ENCODE assay signal across 11 cellular contexts in the genomic region with DNA sequence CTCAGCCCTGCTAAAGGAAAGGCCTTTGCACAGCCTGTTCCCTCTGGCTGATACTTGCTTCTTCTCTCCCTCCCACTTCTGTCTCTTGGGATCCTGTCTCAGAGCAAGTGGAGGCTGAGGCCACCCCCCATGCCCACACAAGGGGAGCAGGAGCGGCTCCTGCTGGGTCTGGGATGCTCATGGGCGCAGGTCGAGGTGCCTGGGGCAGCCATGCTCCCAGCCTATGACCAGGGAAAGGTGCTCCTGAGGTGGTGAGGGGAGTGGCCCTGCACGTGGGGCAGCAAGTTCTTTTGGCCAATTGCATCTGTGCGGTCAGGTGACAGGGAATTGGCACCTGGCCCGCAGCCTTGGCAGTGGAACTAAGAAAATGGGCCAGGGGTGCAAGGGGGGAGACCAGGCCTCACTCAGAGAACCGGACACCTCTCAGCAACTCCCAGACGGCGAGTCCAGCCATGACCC. TPM values are rescaled to one million over a fixed set of nuclear protein-coding genes. Genes with fewer than 3 reads are reported as not detected.
DNase-seq lines count a peak whose midpoint lies in the region; ATAC-seq, FAIRE-seq and TF ChIP-seq lines count a peak whose summit lies in the region.
"Had no signal": no experiment of that assay in that cellular context is flagged by ENCODE, and none has a peak within 500 bp of the region (broad histone marks: within the 10 kb centered on the region; RNA-seq: fewer than 3 reads in every experiment).

No MANE protein-coding gene starts in this region.

- no peak overlapping the region for H2BK5ac ChIP-seq in H1 (ENCODE audit: low read depth, low read length)

- POLR2A ChIA-PET in activated CD8-positive, alpha-beta T cell treated with anti-CD3 and anti-CD28 coated beads, Interleukin-2, amount 10 ng/mL, durations not matched to agents 7 days and 5 days (lab: Charles Lee): no interaction called here
- POLR2A ChIA-PET in activated CD8-positive, alpha-beta T cell treated with anti-CD3 and anti-CD28 coated beads for 36 hours (lab: Charles Lee): no interaction called here
- POLR2A ChIA-PET in H1 (lab: Charles Lee; ENCODE audit: partially characterized antibody): interaction anchor here (1.4 kb wide), 1 partner anchor 23 kb away, joined by 3 read pairs; no protein-coding TSS in a partner anchor

- peaks cover 24 to 53% (median 41%) of the 10 kb centered on the region in 4 experiments; a peak in 6 of 7 replicates for H3K27me3 ChIP-seq in H1 (replicated peaks in 1 of 4; ENCODE audit: control insufficient read depth in 3 of 4, extremely low read depth in 1 of 4, insufficient read depth in 3 of 4, low read length in 3 of 4)
- H3K27me3 ChIP-seq in tibial artery: peaks cover 4 to 32% of the 10 kb centered on the region in 2 donors
- H3K27me3 ChIP-seq: adrenal gland, Peyer's patch had no signal

- peaks cover 0 to 3% of the 10 kb centered on the region in 2 experiments for H4K20me1 ChIP-seq in H1 (replicated peaks in 1 of 2; ENCODE audit: control insufficient read depth in 1 of 2, insufficient read depth in 2 of 2, low read length in 2 of 2)

- H3K9me3 ChIP-seq in H1 (ENCODE audit: insufficient read depth in 2 of 2, low read depth in 1 of 2, low read length in 1 of 2): peaks cover 0 to 10% of the 10 kb centered on the region in 2 experiments; a peak in 1 of 4 replicates
- H3K9me3 ChIP-seq in kidney (ENCODE audit: control insufficient read depth in 1 of 2, low read length in 2 of 2): no peaks in the 10 kb centered on the region
- no peaks in the 10 kb centered on the region for H3K9me3 ChIP-seq in tibial artery
- H3K9me3 ChIP-seq: adrenal gland, Peyer's patch had no signal

- peaks cover 11% of the 10 kb centered on the region; the same call in 1 of the 2 replicates for H3K23me2 ChIP-seq in H1 (ENCODE audit: low read depth, low read length)

- H3K9ac ChIP-seq in H1 (replicated peaks in 1 of 4; ENCODE audit: extremely low read depth in 1 of 4, low read depth in 3 of 4, low read length in 3 of 4) (no peak overlapping the region), kidney (ENCODE audit: low read length in 2 of 2) (no peak overlapping the region)

- TF ChIP-seq RAD21 in H1 (IDR thresholded peaks at IDR 0.05 in 1 of 2, conservative IDR thresholded peaks at IDR 0.05 in 1 of 2; ENCODE audit: low read depth in 2 of 2, low read length in 2 of 2): no peak

- no peak for TF ChIP-seq CTCF in activated CD8-positive, alpha-beta T cell treated with anti-CD3 and anti-CD28 coated beads for 36 hours (IDR thresholded peaks at IDR 0.05)
- TF ChIP-seq CTCF in H1 (IDR thresholded peaks at IDR 0.05; ENCODE audit: control extremely low read depth in 1 of 3, insufficient read depth in 1 of 3, low read depth in 1 of 3, low read length in 3 of 3): no peak
- no peak for TF ChIP-seq CTCF in kidney (IDR thresholded peaks at IDR 0.05; ENCODE audit: borderline replicate concordance, extremely low read depth, insufficient read depth)
- TF ChIP-seq CTCF in tibial artery (IDR thresholded peaks at IDR 0.05): no peak

- H2BK20ac ChIP-seq in H1 (ENCODE audit: low read length): no peak overlapping the region

- H2AFZ ChIP-seq in H1 (ENCODE audit: low read length): no peak overlapping the region

- H3K14ac ChIP-seq in H1 (ENCODE audit: insufficient read length): no peak overlapping the region

- no peak overlapping the region for H4K5ac ChIP-seq in H1 (ENCODE audit: insufficient read length, low read depth, low read length)

- intact Hi-C loops in activated CD8-positive, alpha-beta T cell treated with anti-CD3 and anti-CD28 coated beads for 36 hours (cut with micrococcal nuclease): no loop called here
- intact Hi-C loops in kidney (cut with DNase I) (no loop called here), tibial artery (cut with DNase I; ENCODE audit: low total_unique reads) (no loop called here)

- no peak overlapping the region for H3K4ac ChIP-seq in H1 (replicated peaks; ENCODE audit: insufficient read length, low read depth, low read length)

- H3K18ac ChIP-seq in H1 (ENCODE audit: extremely low read depth, low read length): no peak overlapping the region

- no peak overlapping the region for H4K91ac ChIP-seq in H1 (replicated peaks; ENCODE audit: insufficient read length, low read length)

- H3K4me3 ChIP-seq in H1 (ENCODE audit: extremely low read depth in 1 of 4, insufficient read depth in 2 of 4, low read depth in 3 of 4, low read length in 4 of 4) (no peak overlapping the region), kidney (ENCODE audit: low read length in 2 of 2) (no peak overlapping the region), tibial artery (no peak overlapping the region)

- 90% methylated on average over 7 of the region's 9 CpGs; no CpG with 5 or more reads in 1 of the 2 experiments for WGBS in H1 (ENCODE audit: extremely low coverage in 1 of 2, insufficient coverage in 1 of 2, insufficient read length in 1 of 2, insufficient replicate concordance in 2 of 2, low coverage in 1 of 2, low lambda C conversion rate in 2 of 2, missing lambda C conversion rate in 1 of 2), 2 experiments

- peaks cover 23% of the 10 kb centered on the region for H3K4me1 Mint-ChIP-seq in activated CD8-positive, alpha-beta T cell treated with anti-CD3 and anti-CD28 coated beads, Interleukin-2, amount 10 ng/mL, durations not matched to agents 7 days and 5 days (ENCODE audit: low read depth)
- H3K4me1 Mint-ChIP-seq in activated CD8-positive, alpha-beta T cell treated with anti-CD3 and anti-CD28 coated beads for 36 hours (ENCODE audit: low read depth): peaks cover 8% of the 10 kb centered on the region
- peaks cover 42% of the 10 kb centered on the region for H3K4me1 Mint-ChIP-seq in stimulated activated memory B cell treated with anti-CD40 and anti-IgM and Interleukin-4, amounts not matched to agents 10 μg/mL and 1 μg/mL and 100 μg/mL, for 72 hours

- no peak overlapping the region for H2BK120ac ChIP-seq in H1 (replicated peaks; ENCODE audit: low read depth, low read length)

- no peaks in the 10 kb centered on the region for H3K36me3 Mint-ChIP-seq in activated CD8-positive, alpha-beta T cell treated with anti-CD3 and anti-CD28 coated beads, Interleukin-2, amount 10 ng/mL, durations not matched to agents 7 days and 5 days (ENCODE audit: low read depth)
- H3K36me3 Mint-ChIP-seq in activated CD8-positive, alpha-beta T cell treated with anti-CD3 and anti-CD28 coated beads for 36 hours (ENCODE audit: low read depth): no peaks in the 10 kb centered on the region
- no peaks in the 10 kb centered on the region for H3K36me3 Mint-ChIP-seq in stimulated activated memory B cell treated with anti-CD40 and anti-IgM and Interleukin-4, amounts not matched to agents 10 μg/mL and 1 μg/mL and 100 μg/mL, for 72 hours

- H3K4me3 Mint-ChIP-seq in activated CD8-positive, alpha-beta T cell treated with anti-CD3 and anti-CD28 coated beads, Interleukin-2, amount 10 ng/mL, durations not matched to agents 7 days and 5 days: peak overlapping the region; percentile 8
- no peak overlapping the region for H3K4me3 Mint-ChIP-seq in activated CD8-positive, alpha-beta T cell treated with anti-CD3 and anti-CD28 coated beads for 36 hours
- peak overlapping the region; percentile 23 for H3K4me3 Mint-ChIP-seq in stimulated activated memory B cell treated with anti-CD40 and anti-IgM and Interleukin-4, amounts not matched to agents 10 μg/mL and 1 μg/mL and 100 μg/mL, for 72 hours

- H3K27ac ChIP-seq in H1 (ENCODE audit: low read depth, low read length) (no peak overlapping the region), kidney (ENCODE audit: low read depth in 2 of 2, low read length in 2 of 2) (no peak overlapping the region), tibial artery (no peak overlapping the region)
- H3K27ac ChIP-seq: Peyer's patch had no signal

- H3K27me3 Mint-ChIP-seq in activated CD8-positive, alpha-beta T cell treated with anti-CD3 and anti-CD28 coated beads, Interleukin-2, amount 10 ng/mL, durations not matched to agents 7 days and 5 days (ENCODE audit: low read depth): peaks cover 8% of the 10 kb centered on the region
- peaks cover 10% of the 10 kb centered on the region for H3K27me3 Mint-ChIP-seq in activated CD8-positive, alpha-beta T cell treated with anti-CD3 and anti-CD28 coated beads for 36 hours
- H3K27me3 Mint-ChIP-seq in stimulated activated memory B cell treated with anti-CD40 and anti-IgM and Interleukin-4, amounts not matched to agents 10 μg/mL and 1 μg/mL and 100 μg/mL, for 72 hours: no peaks in the 10 kb centered on the region

- DNase-seq in activated CD8-positive, alpha-beta T cell treated with anti-CD3 and anti-CD28 coated beads, Interleukin-2, amount 10 ng/mL, durations not matched to agents 7 days and 5 days: no peak
- DNase-seq in activated CD8-positive, alpha-beta T cell treated with anti-CD3 and anti-CD28 coated beads for 36 hours: no peak
- peak; percentile 57 for DNase-seq in NCI-H2196 treated with DMSO at 0.1 percent for 48 hours (lab: John Stamatoyannopoulos, UW; ENCODE audit: unreplicated experiment)
- no peak for DNase-seq in H1 (ENCODE audit: low read depth in 1 of 2, low spot score in 2 of 2)
- no peak for DNase-seq in kidney
- DNase-seq in activated effector memory CD4-positive, alpha-beta T cell treated with anti-CD3 and anti-CD28 coated beads, Interleukin-2, amount 50 U/mL, for 16 hours: no peak
- DNase-seq in tibial artery: no peak
- DNase-seq: Peyer's patch, right cardiac atrium had no signal

- H3K4me1 ChIP-seq in H1 (replicated peaks in 1 of 4; ENCODE audit: control insufficient read depth in 3 of 4, insufficient read depth in 4 of 4, low read length in 3 of 4) (peaks cover 2 to 14% (median 9%) of the 10 kb centered on the region in 4 experiments; a peak in 6 of 7 replicates), kidney (ENCODE audit: control insufficient read depth in 1 of 2, insufficient read depth in 1 of 2, low read depth in 1 of 2, low read length in 2 of 2) (peaks cover 4 to 25% of the 10 kb centered on the region in 2 donors), tibial artery (peaks cover 0 to 54% (median 47%) of the 10 kb centered on the region in 4 donors)

- ATAC-seq in activated CD8-positive, alpha-beta T cell treated with anti-CD3 and anti-CD28 coated beads, Interleukin-2, amount 10 ng/mL, durations not matched to agents 7 days and 5 days: no peak
- ATAC-seq in activated CD8-positive, alpha-beta T cell treated with anti-CD3 and anti-CD28 coated beads for 36 hours: no peak
- no peak for ATAC-seq in stimulated activated memory B cell treated with anti-CD40 and anti-IgM and Interleukin-4, amounts not matched to agents 10 μg/mL and 1 μg/mL and 100 μg/mL, for 72 hours
- ATAC-seq: right cardiac atrium had no signal

- H3K36me3 ChIP-seq in H1 (ENCODE audit: control insufficient read depth in 2 of 4, insufficient read depth in 4 of 4, low read length in 3 of 4) (no peaks in the 10 kb centered on the region), kidney (ENCODE audit: control insufficient read depth in 1 of 2, insufficient read depth in 2 of 2, low read length in 2 of 2) (no peaks in the 10 kb centered on the region), tibial artery (no peaks in the 10 kb centered on the region)
- H3K36me3 ChIP-seq: adrenal gland, Peyer's patch had no signal

- no peak overlapping the region; the same call in 1 of the 2 replicates for H2BK12ac ChIP-seq in H1 (ENCODE audit: low read depth, low read length)

- no peak overlapping the region for H3K4me2 ChIP-seq in H1 (ENCODE audit: insufficient read depth in 1 of 2, low read depth in 2 of 2, low read length in 2 of 2)

- no peaks in the 10 kb centered on the region for H3K79me1 ChIP-seq in H1 (ENCODE audit: low read depth, low read length)

- H3K9me3 Mint-ChIP-seq in activated CD8-positive, alpha-beta T cell treated with anti-CD3 and anti-CD28 coated beads, Interleukin-2, amount 10 ng/mL, durations not matched to agents 7 days and 5 days (ENCODE audit: insufficient read depth): no peaks in the 10 kb centered on the region
- H3K9me3 Mint-ChIP-seq in activated CD8-positive, alpha-beta T cell treated with anti-CD3 and anti-CD28 coated beads for 36 hours: no peaks in the 10 kb centered on the region
- H3K9me3 Mint-ChIP-seq in stimulated activated memory B cell treated with anti-CD40 and anti-IgM and Interleukin-4, amounts not matched to agents 10 μg/mL and 1 μg/mL and 100 μg/mL, for 72 hours: no peaks in the 10 kb centered on the region

- no peak overlapping the region for H3K56ac ChIP-seq in H1 (replicated peaks; ENCODE audit: insufficient read length, low read depth, low read length)

- FAIRE-seq in H1 (lab: Jason Lieb, UNC) (no peak), kidney (lab: Jason Lieb, UNC) (no peak)

- CTCF ChIA-PET in activated CD8-positive, alpha-beta T cell treated with anti-CD3 and anti-CD28 coated beads, Interleukin-2, amount 10 ng/mL, durations not matched to agents 7 days and 5 days (lab: Charles Lee): interaction anchor here (0.8 to 1.6 kb wide), 3 partner anchors 17 to 59 kb away, joined by 3 to 4 read pairs (median 3); a partner anchor contains a TSS
- CTCF ChIA-PET in activated CD8-positive, alpha-beta T cell treated with anti-CD3 and anti-CD28 coated beads for 36 hours (lab: Charles Lee): interaction anchor here (1.0 to 6.1 kb wide), 4 partner anchors 17 to 73 kb away, joined by 3 to 44 read pairs (median 13); a partner anchor contains a TSS
- CTCF ChIA-PET in H1 (lab: Charles Lee; ENCODE audit: partially characterized antibody): interaction anchor here (0.5 to 4.7 kb wide), 3 partner anchors 9 to 128 kb away, joined by 4 to 30 read pairs (median 4); a partner anchor contains a TSS

- H3K27ac Mint-ChIP-seq in activated CD8-positive, alpha-beta T cell treated with anti-CD3 and anti-CD28 coated beads, Interleukin-2, amount 10 ng/mL, durations not matched to agents 7 days and 5 days: no peak overlapping the region
- no peak overlapping the region for H3K27ac Mint-ChIP-seq in activated CD8-positive, alpha-beta T cell treated with anti-CD3 and anti-CD28 coated beads for 36 hours
- no peak overlapping the region for H3K27ac Mint-ChIP-seq in stimulated activated memory B cell treated with anti-CD40 and anti-IgM and Interleukin-4, amounts not matched to agents 10 μg/mL and 1 μg/mL and 100 μg/mL, for 72 hours

- no peak overlapping the region; the same call in 1 of the 2 replicates for H2BK15ac ChIP-seq in H1 (ENCODE audit: low read length)

- no peak overlapping the region for H2AK5ac ChIP-seq in H1 (ENCODE audit: low read depth, low read length)

- H3K23ac ChIP-seq in H1 (ENCODE audit: insufficient read length): no peak overlapping the region

- H3K79me2 ChIP-seq in H1 (ENCODE audit: control insufficient read depth in 1 of 2, insufficient read depth in 2 of 2, low read length in 2 of 2): no peaks in the 10 kb centered on the region

- no peak for TF ChIP-seq EP300 in H1 (IDR thresholded peaks at IDR 0.05; ENCODE audit: borderline replicate concordance in 1 of 2, low read depth in 2 of 2, low read length in 2 of 2)

- TF ChIP-seq POLR2A in H1 (IDR thresholded peaks at IDR 0.05; ENCODE audit: control extremely low read depth in 1 of 2, low read depth in 2 of 2, low read length in 2 of 2): no peak

- peak overlapping the region; percentile 36; the same call in 1 of the 2 replicates for H4K8ac ChIP-seq in H1 (ENCODE audit: extremely low read depth, insufficient read depth, low read length)

RNA-seq across cellular contexts. Expression of a gene that starts 1.5 kb away (rescaled TPM):
- total RNA-seq in activated CD8-positive, alpha-beta T cell treated with anti-CD3 and anti-CD28 coated beads, Interleukin-2, amount 10 ng/mL, durations not matched to agents 7 days and 5 days: 10 to 100 TPM; 10.4 to 11.8 TPM
- 1 to 10 TPM; 5.9 to 6.2 TPM for total RNA-seq in activated CD8-positive, alpha-beta T cell treated with anti-CD3 and anti-CD28 coated beads for 36 hours
- 1.5 TPM in 2 replicates for total RNA-seq in H1 (2021; fragmentation: NEBNext Ultra II Directional; extraction: Animal tissue kit (Norgen Biotek cat#: 25700))
- polyA plus RNA-seq in H1 (2011; rRNA removed) (0.70 and 1.5 TPM in 2 replicates), kidney (ENCODE audit: insufficient read depth, low read depth, low replicate concordance) (11.4 TPM)
- 1.1 TPM for polyA plus RNA-seq in H1 (2011; cell fraction: cytosol; rRNA removed)
- 4.6 TPM for polyA plus RNA-seq in H1 (2011; cell fraction: nucleus; rRNA removed)
- 0.36 to 1.7 TPM (median 1.1 TPM) in 4 replicates for polyA plus RNA-seq in H1 (2012, experiment 1 of 2)
- 0.45 TPM for polyA plus RNA-seq in H1 (2012, experiment 2 of 2)
- 0.87 TPM for polyA plus RNA-seq in H1 (2013, experiment 1 of 2)
- polyA plus RNA-seq in H1 (2013, experiment 2 of 2): 0.96 TPM
- polyA minus RNA-seq in H1 (2011; rRNA and poly(A)+ RNA removed): 0.57 and 0.68 TPM in 2 replicates
- not detected for polyA minus RNA-seq in H1 (2011; cell fraction: cytosol; rRNA and poly(A)+ RNA removed)
- polyA minus RNA-seq in H1 (2011; cell fraction: nucleus; rRNA and poly(A)+ RNA removed): 1.00 TPM
- 18.3 TPM for total RNA-seq in kidney

RNA-seq across cellular contexts. Expression of a gene that starts 7.2 kb away (rescaled TPM):
- total RNA-seq in activated CD8-positive, alpha-beta T cell treated with anti-CD3 and anti-CD28 coated beads, Interleukin-2, amount 10 ng/mL, durations not matched to agents 7 days and 5 days: 1 to 10 TPM; 4.8 to 5.3 TPM
- total RNA-seq in activated CD8-positive, alpha-beta T cell treated with anti-CD3 and anti-CD28 coated beads for 36 hours: 1 to 10 TPM; 7.9 to 9.2 TPM
- total RNA-seq in H1 (2021; fragmentation: NEBNext Ultra II Directional; extraction: Animal tissue kit (Norgen Biotek cat#: 25700)): 15.6 and 20.3 TPM in 2 replicates
- polyA plus RNA-seq in H1 (2011; rRNA removed): 17.3 and 25.9 TPM in 2 replicates
- polyA plus RNA-seq in H1 (2011; cell fraction: cytosol; rRNA removed): 24.5 TPM
- polyA plus RNA-seq in H1 (2011; cell fraction: nucleus; rRNA removed): 83.3 TPM
- 13.2 to 20.0 TPM (median 18.2 TPM) in 4 replicates for polyA plus RNA-seq in H1 (2012, experiment 1 of 2)
- 15.2 TPM for polyA plus RNA-seq in H1 (2012, experiment 2 of 2)
- polyA plus RNA-seq in H1 (2013, experiment 1 of 2): 14.5 TPM
- polyA plus RNA-seq in H1 (2013, experiment 2 of 2): 11.9 TPM
- polyA minus RNA-seq in H1 (2011; rRNA and poly(A)+ RNA removed): 8.8 and 9.6 TPM in 2 replicates
- 11.2 TPM for polyA minus RNA-seq in H1 (2011; cell fraction: cytosol; rRNA and poly(A)+ RNA removed)
- 19.5 TPM for polyA minus RNA-seq in H1 (2011; cell fraction: nucleus; rRNA and poly(A)+ RNA removed)
- total RNA-seq in kidney: 15.9 TPM
- polyA plus RNA-seq in kidney (ENCODE audit: insufficient read depth, low read depth, low replicate concordance): 13.4 TPM

RNA-seq across cellular contexts. Expression of a gene that starts 17.6 kb away (rescaled TPM):
- 10 to 100 TPM; 71.4 to 75.9 TPM for total RNA-seq in activated CD8-positive, alpha-beta T cell treated with anti-CD3 and anti-CD28 coated beads, Interleukin-2, amount 10 ng/mL, durations not matched to agents 7 days and 5 days
- 10 to 100 TPM; 43.0 to 44.3 TPM for total RNA-seq in activated CD8-positive, alpha-beta T cell treated with anti-CD3 and anti-CD28 coated beads for 36 hours
- 21.2 and 26.4 TPM in 2 replicates for total RNA-seq in H1 (2021; fragmentation: NEBNext Ultra II Directional; extraction: Animal tissue kit (Norgen Biotek cat#: 25700))
- polyA plus RNA-seq in H1 (2011; rRNA removed) (11.2 and 18.8 TPM in 2 replicates), kidney (ENCODE audit: insufficient read depth, low read depth, low replicate concordance) (20.4 TPM)
- 11.2 TPM for polyA plus RNA-seq in H1 (2011; cell fraction: cytosol; rRNA removed)
- polyA plus RNA-seq in H1 (2011; cell fraction: nucleus; rRNA removed): 131 TPM
- polyA plus RNA-seq in H1 (2012, experiment 1 of 2): 13.3 to 28.3 TPM (median 25.5 TPM) in 4 replicates
- 14.3 TPM for polyA plus RNA-seq in H1 (2012, experiment 2 of 2)
- polyA plus RNA-seq in H1 (2013, experiment 1 of 2): 11.9 TPM
- polyA plus RNA-seq in H1 (2013, experiment 2 of 2): 11.8 TPM
- 6.1 and 7.2 TPM in 2 replicates for polyA minus RNA-seq in H1 (2011; rRNA and poly(A)+ RNA removed)
- polyA minus RNA-seq in H1 (2011; cell fraction: cytosol; rRNA and poly(A)+ RNA removed): 11.4 TPM
- 34.8 TPM for polyA minus RNA-seq in H1 (2011; cell fraction: nucleus; rRNA and poly(A)+ RNA removed)
- total RNA-seq in kidney: 43.8 TPM

RNA-seq across cellular contexts. Expression of a gene that starts 23.9 kb away (rescaled TPM):
- 10 to 100 TPM; 53.2 to 58.1 TPM for total RNA-seq in activated CD8-positive, alpha-beta T cell treated with anti-CD3 and anti-CD28 coated beads, Interleukin-2, amount 10 ng/mL, durations not matched to agents 7 days and 5 days
- 10 to 100 TPM; 44.8 to 47.2 TPM for total RNA-seq in activated CD8-positive, alpha-beta T cell treated with anti-CD3 and anti-CD28 coated beads for 36 hours
- total RNA-seq in H1 (2021; fragmentation: NEBNext Ultra II Directional; extraction: Animal tissue kit (Norgen Biotek cat#: 25700)): 23.5 and 24.7 TPM in 2 replicates
- polyA plus RNA-seq in H1 (2011; rRNA removed) (24.2 and 33.6 TPM in 2 replicates), kidney (ENCODE audit: insufficient read depth, low read depth, low replicate concordance) (19.2 TPM)
- polyA plus RNA-seq in H1 (2011; cell fraction: cytosol; rRNA removed): 23.5 TPM
- 176 TPM for polyA plus RNA-seq in H1 (2011; cell fraction: nucleus; rRNA removed)
- 18.5 to 28.4 TPM (median 26.1 TPM) in 4 replicates for polyA plus RNA-seq in H1 (2012, experiment 1 of 2)
- polyA plus RNA-seq in H1 (2012, experiment 2 of 2): 17.2 TPM
- polyA plus RNA-seq in H1 (2013, experiment 1 of 2): 14.6 TPM
- 13.0 TPM for polyA plus RNA-seq in H1 (2013, experiment 2 of 2)
- polyA minus RNA-seq in H1 (2011; rRNA and poly(A)+ RNA removed): 14.8 and 14.9 TPM in 2 replicates
- polyA minus RNA-seq in H1 (2011; cell fraction: cytosol; rRNA and poly(A)+ RNA removed): 13.8 TPM
- 34.9 TPM for polyA minus RNA-seq in H1 (2011; cell fraction: nucleus; rRNA and poly(A)+ RNA removed)
- 52.0 TPM for total RNA-seq in kidney

RNA-seq across cellular contexts. Expression of a gene that starts 38.8 kb away (rescaled TPM):
- 10 to 100 TPM; 48.4 to 49.9 TPM for total RNA-seq in activated CD8-positive, alpha-beta T cell treated with anti-CD3 and anti-CD28 coated beads, Interleukin-2, amount 10 ng/mL, durations not matched to agents 7 days and 5 days
- 10 to 100 TPM; 22.1 to 26.4 TPM for total RNA-seq in activated CD8-positive, alpha-beta T cell treated with anti-CD3 and anti-CD28 coated beads for 36 hours
- 92.8 and 106 TPM in 2 replicates for total RNA-seq in H1 (2021; fragmentation: NEBNext Ultra II Directional; extraction: Animal tissue kit (Norgen Biotek cat#: 25700))
- polyA plus RNA-seq in H1 (2011; rRNA removed) (58.3 and 83.3 TPM in 2 replicates), kidney (ENCODE audit: insufficient read depth, low read depth, low replicate concordance) (128 TPM)
- polyA plus RNA-seq in H1 (2011; cell fraction: cytosol; rRNA removed): 58.5 TPM
- polyA plus RNA-seq in H1 (2011; cell fraction: nucleus; rRNA removed): 226 TPM
- polyA plus RNA-seq in H1 (2012, experiment 1 of 2): 63.1 to 97.9 TPM (median 90.3 TPM) in 4 replicates
- polyA plus RNA-seq in H1 (2012, experiment 2 of 2): 97.7 TPM
- 115 TPM for polyA plus RNA-seq in H1 (2013, experiment 1 of 2)
- polyA plus RNA-seq in H1 (2013, experiment 2 of 2): 92.5 TPM
- polyA minus RNA-seq in H1 (2011; rRNA and poly(A)+ RNA removed): 71.0 and 71.3 TPM in 2 replicates
- polyA minus RNA-seq in H1 (2011; cell fraction: cytosol; rRNA and poly(A)+ RNA removed): 70.6 TPM
- 62.9 TPM for polyA minus RNA-seq in H1 (2011; cell fraction: nucleus; rRNA and poly(A)+ RNA removed)
- 383 TPM for total RNA-seq in kidney
